In genomic region chr12:98751580-98752115, GRCh38 we compare ENCODE assay signal across 21 cellular contexts.
"Had no signal": no experiment of that assay in that cellular context is flagged by ENCODE, and none has a peak within 500 bp of the region (broad histone marks: within the 10 kb centered on the region; RNA-seq: fewer than 3 reads in every experiment).

No MANE protein-coding gene starts in this region.

- DNase-seq: activated CD4-positive, alpha-beta memory T cell treated with anti-CD3 and anti-CD28 coated beads for 36 hours; activated CD4-positive, alpha-beta T cell treated with anti-CD3 and anti-CD28 coated beads for 4 hours; activated gamma-delta T cell treated with Interleukin-2 at 50 U/mL for 16 hours; activated T-cell treated with anti-CD3 and anti-CD28 coated beads for 4 hours; erythroblast; foreskin melanocyte; glutamatergic neuron; hippocampal formation; islet precursor cell; left colon; right lobe of liver; small intestine; stimulated activated CD4-positive, alpha-beta T cell treated with anti-CD3 and anti-CD28 coated beads, Interleukin-15, amount 100 ng/mL, for 24 hours; stimulated activated CD4-positive, alpha-beta T cell treated with anti-CD3 and anti-CD28 coated beads, Interleukin-2, amount 100 ng/mL, for 48 hours; T1000; trophoblast cell had no signal

- H3K36me3 ChIP-seq: right lobe of liver, vagina had no signal

- H3K4me1 ChIP-seq: parathyroid adenoma, right lobe of liver, vagina had no signal

- H3K4me3 ChIP-seq: lung, right lobe of liver, vagina had no signal

- H3K27me3 ChIP-seq: right lobe of liver, vagina had no signal

- ATAC-seq: activated naive CD4-positive, alpha-beta T cell treated with anti-CD3 and anti-CD28 coated beads, Interleukin-2, amount 50 U/mL, for 72 hours; left colon; right lobe of liver; WTC11 had no signal

- H3K27ac ChIP-seq: parathyroid adenoma, right lobe of liver, vagina had no signal

- H3K9me3 ChIP-seq: right lobe of liver, vagina had no signal
